ENCODE assay signal across 22 cellular contexts in genomic region chr7:125425507-125425906, GRCh38.
"Had no signal": no experiment of that assay in that cellular context is flagged by ENCODE, and none has a peak within 500 bp of the region (broad histone marks: within the 10 kb centered on the region; RNA-seq: fewer than 3 reads in every experiment).

No MANE protein-coding gene starts in this region.

- H3K4me1 ChIP-seq: SJCRH30 had no signal

- H3K4me3 ChIP-seq: SJCRH30 had no signal

- H3K27me3 ChIP-seq: SJCRH30 had no signal

- DNase-seq: IMR-90, Karpas-422, KG1, MM.1S, NCI-H1092 treated with DMSO at 0.1 percent for 48 hours, NCI-H1436, NCI-H187, NCI-H2029, NCI-H2081 treated with DMSO at 0.1 percent for 48 hours, NCI-H2171, NCI-H226, NCI-H446, NCI-H510A, NCI-H524 treated with DMSO at 0.1 percent for 48 hours, NCI-H69, NCI-H774, RPMI8226, SHP77 treated with DMSO at 0.1 percent for 48 hours, SJCRH30 had no signal

- ATAC-seq: HepG2, SK-N-SH treated with all-trans-retinoic acid at 6 μM for 48 hours had no signal

- FAIRE-seq: HepG2, RCC 7860 had no signal

- H3K27ac ChIP-seq: SJCRH30 had no signal

- H3K36me3 ChIP-seq: SJCRH30 had no signal

- H3K9me3 ChIP-seq: SJCRH30 had no signal
